ENCODE assay signal across 16 cellular contexts in the genomic region with DNA sequence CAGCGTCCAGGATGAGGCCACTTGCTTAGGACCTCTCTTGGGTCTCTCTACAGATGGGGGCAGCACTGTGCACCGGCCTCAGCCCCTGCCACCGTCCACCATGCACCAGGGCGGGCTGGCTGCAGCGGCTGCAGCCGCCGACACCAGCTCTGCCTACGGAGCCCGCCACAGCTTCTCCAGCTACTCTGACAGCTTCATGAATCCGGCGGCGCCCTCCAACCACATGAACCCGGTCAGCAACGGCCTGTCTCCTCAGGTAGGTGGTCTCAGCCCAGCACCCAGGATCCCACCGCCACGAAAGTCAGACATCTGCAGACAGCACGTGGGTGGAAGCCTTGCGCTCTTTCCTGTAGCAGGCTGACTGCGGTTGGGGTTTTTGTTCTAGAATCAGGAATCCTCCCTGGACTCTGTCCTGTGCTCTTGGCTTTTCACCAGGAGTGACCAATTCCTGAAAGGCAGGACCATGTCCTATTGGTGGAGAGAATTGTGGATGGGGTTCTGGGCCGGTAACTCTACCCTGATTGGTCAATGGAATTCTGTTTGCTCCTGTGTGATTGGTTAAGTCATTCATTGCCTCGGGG.
A peak's percentile ranks its signal among the peaks of the same experiment; 100 is the strongest.
DNase-seq lines count a peak whose midpoint lies in the region; ATAC-seq, FAIRE-seq and TF ChIP-seq lines count a peak whose summit lies in the region.
"Had no signal": no experiment of that assay in that cellular context is flagged by ENCODE, and none has a peak within 500 bp of the region (broad histone marks: within the 10 kb centered on the region; RNA-seq: fewer than 3 reads in every experiment).

No MANE protein-coding gene starts in this region.

- peak in 1 of 2 experiments; percentile 56; a peak in 3 of 6 replicates for ATAC-seq in A549
- ATAC-seq: stimulated activated naive B cell treated with anti-CD40 and anti-IgM and Interleukin-4, amounts not matched to agents 10 μg/mL and 1 μg/mL and 100 μg/mL, for 72 hours had no signal

- peaks cover 73% of the 10 kb centered on the region for H3K27me3 Mint-ChIP-seq in activated naive CD4-positive, alpha-beta T cell treated with anti-CD3 and anti-CD28 coated beads, Interleukin-2, amount 10 ng/mL, durations not matched to agents 7 days and 5 days

- TF ChIP-seq POLR2A in A549 (IDR thresholded peaks at IDR 0.05; ENCODE audit: low read length): no peak

- no peaks in the 10 kb centered on the region for H3K36me3 Mint-ChIP-seq in activated naive CD4-positive, alpha-beta T cell treated with anti-CD3 and anti-CD28 coated beads, Interleukin-2, amount 10 ng/mL, durations not matched to agents 7 days and 5 days
- H3K36me3 Mint-ChIP-seq: stimulated activated naive B cell treated with anti-CD40 and anti-IgM and Interleukin-4, amounts not matched to agents 10 μg/mL and 1 μg/mL and 100 μg/mL, for 72 hours had no signal

- H3K4me1 ChIP-seq in A549: no peaks in the 10 kb centered on the region

- POLR2A ChIA-PET in A549 (lab: Yijun Ruan, JAX): no interaction called here

- in situ Hi-C loops in GM13977 (cut with MboI; ENCODE audit: low pct_unique_long_range_greater_than_20kb, low sequenced_read_pairs, unreplicated experiment): loop anchor here (25.0 kb wide), 1 partner anchor 91 kb away; no protein-coding TSS in a partner anchor

- H3K4me3 Mint-ChIP-seq in activated naive CD4-positive, alpha-beta T cell treated with anti-CD3 and anti-CD28 coated beads, Interleukin-2, amount 10 ng/mL, durations not matched to agents 7 days and 5 days: no peak overlapping the region
- H3K4me3 Mint-ChIP-seq: activated naive CD4-positive, alpha-beta T cell treated with anti-CD3 and anti-CD28 coated beads for 36 hours; stimulated activated naive B cell treated with anti-CD40 and anti-IgM and Interleukin-4, amounts not matched to agents 10 μg/mL and 1 μg/mL and 100 μg/mL, for 72 hours had no signal

- H3K4me2 ChIP-seq in A549: no peak overlapping the region

- peaks cover 3% of the 10 kb centered on the region for H3K4me1 Mint-ChIP-seq in activated naive CD4-positive, alpha-beta T cell treated with anti-CD3 and anti-CD28 coated beads, Interleukin-2, amount 10 ng/mL, durations not matched to agents 7 days and 5 days
- H3K4me1 Mint-ChIP-seq: stimulated activated naive B cell treated with anti-CD40 and anti-IgM and Interleukin-4, amounts not matched to agents 10 μg/mL and 1 μg/mL and 100 μg/mL, for 72 hours had no signal

- H3K9me3 ChIP-seq in A549: no peaks in the 10 kb centered on the region

- H3K9me3 Mint-ChIP-seq in activated naive CD4-positive, alpha-beta T cell treated with anti-CD3 and anti-CD28 coated beads, Interleukin-2, amount 10 ng/mL, durations not matched to agents 7 days and 5 days: no peaks in the 10 kb centered on the region
- H3K9me3 Mint-ChIP-seq: activated naive CD4-positive, alpha-beta T cell treated with anti-CD3 and anti-CD28 coated beads for 36 hours; stimulated activated naive B cell treated with anti-CD40 and anti-IgM and Interleukin-4, amounts not matched to agents 10 μg/mL and 1 μg/mL and 100 μg/mL, for 72 hours had no signal

- TF ChIP-seq CTCF in A549 (IDR thresholded peaks at IDR 0.05) (no peak), GM13977 (IDR thresholded peaks at IDR 0.05; ENCODE audit: extremely low read depth, insufficient read depth, missing control alignments) (no peak), foreskin fibroblast (IDR thresholded peaks at IDR 0.05; ENCODE audit: low read depth, low read length) (no peak)

- peak; percentile 22 to 29 for DNase-seq in A549 (ENCODE audit: low read depth in 1 of 2, low spot score in 1 of 2)
- peak; percentile 11 for DNase-seq in HPDE6-E6E7 (ENCODE audit: extremely low spot score)
- DNase-seq in dermis blood vessel endothelial cell: peak; percentile 4
- peak; percentile 62 for DNase-seq in left kidney (ENCODE audit: low read depth, low spot score)
- no peak for DNase-seq in GM13977 (ENCODE audit: low spot score)
- DNase-seq in NCI-H524 treated with DMSO at 0.1 percent for 48 hours (lab: John Stamatoyannopoulos, UW): no peak
- DNase-seq in foreskin fibroblast: no peak
- DNase-seq in activated naive CD4-positive, alpha-beta T cell treated with anti-CD3 and anti-CD28 coated beads, Interleukin-2, amount 10 ng/mL, durations not matched to agents 7 days and 5 days: no peak
- DNase-seq: activated naive CD4-positive, alpha-beta T cell treated with anti-CD3 and anti-CD28 coated beads for 36 hours; DND-41; NCI-H446 treated with DMSO at 0.1 percent for 48 hours; Right ventricle myocardium superior; stimulated activated CD4-positive, alpha-beta T cell treated with anti-CD3 and anti-CD28 coated beads, Interleukin-4, amount 100 ng/mL, for 24 hours; stimulated activated naive B cell treated with anti-CD40 and anti-IgM and Interleukin-4, amounts not matched to agents 10 μg/mL and 1 μg/mL and 100 μg/mL, for 72 hours had no signal

- FAIRE-seq in A549 (lab: Jason Lieb, UNC): no peak

- H3K27ac Mint-ChIP-seq in activated naive CD4-positive, alpha-beta T cell treated with anti-CD3 and anti-CD28 coated beads, Interleukin-2, amount 10 ng/mL, durations not matched to agents 7 days and 5 days: no peak overlapping the region
- H3K27ac Mint-ChIP-seq: activated naive CD4-positive, alpha-beta T cell treated with anti-CD3 and anti-CD28 coated beads for 36 hours; stimulated activated naive B cell treated with anti-CD40 and anti-IgM and Interleukin-4, amounts not matched to agents 10 μg/mL and 1 μg/mL and 100 μg/mL, for 72 hours had no signal

- CTCF ChIA-PET in A549 (lab: Yijun Ruan, JAX): interaction anchor here (2.6 kb wide), 1 partner anchor 118 kb away, joined by 7 read pairs; no protein-coding TSS in a partner anchor
- CTCF ChIA-PET in activated naive CD4-positive, alpha-beta T cell treated with anti-CD3 and anti-CD28 coated beads, Interleukin-2, amount 10 ng/mL, durations not matched to agents 7 days and 5 days (lab: Charles Lee): no interaction called here

- TF ChIP-seq EP300 in A549 (IDR thresholded peaks at IDR 0.05): no peak

- 82% methylated on average over 12 of the region's 21 CpGs for WGBS in A549 (ENCODE audit: missing lambda C conversion rate)

- no peak for TF ChIP-seq RAD21 in A549 (conservative IDR thresholded peaks at IDR 0.05 in 1 of 2, IDR thresholded peaks at IDR 0.05 in 1 of 2)

- H3K4me3 ChIP-seq in A549 (no peak overlapping the region), foreskin fibroblast (ENCODE audit: low read depth in 1 of 2, low read length in 2 of 2) (no peak overlapping the region)

- no peak overlapping the region for H3K27ac ChIP-seq in A549
- H3K27ac ChIP-seq: epithelial cell of prostate, HL-60 had no signal

TF ChIP-seq in A549, 52 proteins besides CTCF, POLR2A, EP300 and RAD21:
- TF ChIP-seq KDM1A (IDR thresholded peaks at IDR 0.05; ENCODE audit: low read depth): no peak
- TF ChIP-seq NFE2L2 (conservative IDR thresholded peaks at IDR 0.05; ENCODE audit: low read length): no peak
- TF ChIP-seq CHD2 (IDR thresholded peaks at IDR 0.05; ENCODE audit: low read length, partially characterized antibody): no peak
- TF ChIP-seq HDAC2 (IDR thresholded peaks at IDR 0.05): no peak
- TF ChIP-seq, protein P1, sequence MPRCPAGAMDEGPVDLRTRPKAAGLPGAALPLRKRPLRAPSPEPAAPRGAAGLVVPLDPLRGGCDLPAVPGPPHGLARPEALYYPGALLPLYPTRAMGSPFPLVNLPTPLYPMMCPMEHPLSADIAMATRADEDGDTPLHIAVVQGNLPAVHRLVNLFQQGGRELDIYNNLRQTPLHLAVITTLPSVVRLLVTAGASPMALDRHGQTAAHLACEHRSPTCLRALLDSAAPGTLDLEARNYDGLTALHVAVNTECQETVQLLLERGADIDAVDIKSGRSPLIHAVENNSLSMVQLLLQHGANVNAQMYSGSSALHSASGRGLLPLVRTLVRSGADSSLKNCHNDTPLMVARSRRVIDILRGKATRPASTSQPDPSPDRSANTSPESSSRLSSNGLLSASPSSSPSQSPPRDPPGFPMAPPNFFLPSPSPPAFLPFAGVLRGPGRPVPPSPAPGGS (IDR thresholded peaks at IDR 0.05): no peak
- TF ChIP-seq NPAS2 (CRISPR knock-in tag; IDR thresholded peaks at IDR 0.05; ENCODE audit: borderline replicate concordance): no peak
- no peak for TF ChIP-seq EHMT2 (IDR thresholded peaks at IDR 0.05; ENCODE audit: low read depth)
- TF ChIP-seq GATA3 (IDR thresholded peaks at IDR 0.05; ENCODE audit: borderline replicate concordance): no peak
- TF ChIP-seq HEYL (CRISPR knock-in tag; IDR thresholded peaks at IDR 0.05): no peak
- no peak for TF ChIP-seq CBX8 (IDR thresholded peaks at IDR 0.05)
- TF ChIP-seq, protein P2, sequence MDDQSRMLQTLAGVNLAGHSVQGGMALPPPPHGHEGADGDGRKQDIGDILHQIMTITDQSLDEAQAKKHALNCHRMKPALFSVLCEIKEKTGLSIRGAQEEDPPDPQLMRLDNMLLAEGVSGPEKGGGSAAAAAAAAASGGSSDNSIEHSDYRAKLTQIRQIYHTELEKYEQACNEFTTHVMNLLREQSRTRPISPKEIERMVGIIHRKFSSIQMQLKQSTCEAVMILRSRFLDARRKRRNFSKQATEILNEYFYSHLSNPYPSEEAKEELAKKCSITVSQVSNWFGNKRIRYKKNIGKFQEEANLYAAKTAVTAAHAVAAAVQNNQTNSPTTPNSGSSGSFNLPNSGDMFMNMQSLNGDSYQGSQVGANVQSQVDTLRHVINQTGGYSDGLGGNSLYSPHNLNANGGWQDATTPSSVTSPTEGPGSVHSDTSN (IDR thresholded peaks at IDR 0.05): no peak
- no peak for TF ChIP-seq ZNF302 (CRISPR knock-in tag; IDR thresholded peaks at IDR 0.05)
- TF ChIP-seq SREBF2 (IDR thresholded peaks at IDR 0.05): no peak
- no peak for TF ChIP-seq JUNB (IDR thresholded peaks at IDR 0.05)
- no peak for TF ChIP-seq BHLHE40 (IDR thresholded peaks at IDR 0.05; ENCODE audit: low read depth, low read length)
- no peak for TF ChIP-seq POLR2AphosphoS2 (conservative IDR thresholded peaks at IDR 0.05; ENCODE audit: low read length)
- TF ChIP-seq FOXS1 (CRISPR knock-in tag; IDR thresholded peaks at IDR 0.05): no peak

Comparison
In these comparisons a context has a peak if more than half of its experiments do, and no peak if none do; other contexts are left out.
1. DNase-seq: peak in A549 (2 of 2), HPDE6-E6E7 (single experiment), dermis blood vessel endothelial cell (single experiment) and left kidney (single experiment); none in GM13977 (single experiment), NCI-H524 treated with DMSO at 0.1 percent for 48 hours (single experiment), foreskin fibroblast (0 of 2) and activated naive CD4-positive, alpha-beta T cell treated with anti-CD3 and anti-CD28 coated beads, Interleukin-2, amount 10 ng/mL, durations not matched to agents 7 days and 5 days (single experiment).